In the genomic region with DNA sequence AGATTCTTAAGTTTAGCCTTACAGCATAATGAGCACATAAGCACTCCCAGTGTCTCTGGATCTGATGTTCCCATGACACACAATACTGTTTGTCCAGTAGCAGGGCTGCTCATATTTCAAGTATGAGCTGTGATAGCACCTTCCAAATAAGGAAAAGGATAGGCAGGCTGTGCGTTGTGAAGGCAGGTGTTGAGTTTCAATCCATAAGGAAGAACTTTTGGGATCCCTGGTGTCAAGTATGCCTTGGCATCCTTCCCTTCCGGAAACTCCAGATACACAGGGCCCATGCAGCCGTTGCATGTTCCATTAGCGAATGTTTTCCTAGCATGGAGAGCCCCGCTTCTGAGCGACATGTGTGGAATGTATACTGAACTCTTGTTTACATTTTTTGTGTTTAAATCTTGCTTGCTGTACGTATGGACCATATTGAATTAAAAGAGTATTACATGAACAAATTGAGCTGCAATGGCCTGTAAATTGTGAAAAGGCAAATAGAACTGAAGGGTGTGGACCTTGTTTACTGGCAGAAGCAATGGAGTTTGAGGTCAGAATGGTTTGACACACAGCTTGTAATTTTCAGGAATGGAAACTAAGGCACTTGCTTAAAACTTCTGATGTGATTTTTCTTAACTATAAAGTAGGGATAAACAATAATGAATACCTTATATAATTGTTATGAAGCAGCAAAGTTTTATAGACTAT, we compare ENCODE assay signal across 10 cellular contexts. TPM values are rescaled to one million over a fixed set of nuclear protein-coding genes. Genes with fewer than 3 reads are reported as not detected.
DNase-seq lines count a peak whose midpoint lies in the region; ATAC-seq, FAIRE-seq and TF ChIP-seq lines count a peak whose summit lies in the region.
"Had no signal": no experiment of that assay in that cellular context is flagged by ENCODE, and none has a peak within 500 bp of the region (broad histone marks: within the 10 kb centered on the region; RNA-seq: fewer than 3 reads in every experiment).

No MANE protein-coding gene starts in this region.

- peak overlapping the region; percentile 79 for H2AFZ ChIP-seq in HCT116 (ENCODE audit: low read depth, low read length, poor library complexity, severe bottlenecking)

- H4K20me1 ChIP-seq in HCT116 (ENCODE audit: insufficient read depth), result no peaks in the 10 kb centered on the region

- H3K79me2 ChIP-seq in HCT116 (ENCODE audit: insufficient read depth, low read length), result no peaks in the 10 kb centered on the region

- H3K4me2 ChIP-seq in HCT116 (ENCODE audit: low read length), result peak overlapping the region; percentile 39

- peak; percentile 92 for ATAC-seq in HCT116
- peak; percentile 51 to 83 (median 70) for ATAC-seq in pancreas
- ATAC-seq in stimulated activated naive CD8-positive, alpha-beta T cell treated with anti-CD3 and anti-CD28 coated beads, Interleukin-15, Interleukin-2, amounts not matched to agents 100 U/mL and 50 U/mL, for 24 hours, result no peak

- no peaks in the 10 kb centered on the region for H3K4me1 Mint-ChIP-seq in endodermal cell

- H3K27me3 ChIP-seq in HCT116 (ENCODE audit: insufficient read depth, low read length) (no peaks in the 10 kb centered on the region), endodermal cell (ENCODE audit: control insufficient read depth, insufficient read depth, low read length, poor library complexity, severe bottlenecking) (no peaks in the 10 kb centered on the region), pancreas (no peaks in the 10 kb centered on the region), H7 (ENCODE audit: control insufficient read depth, insufficient read depth, low read length) (no peaks in the 10 kb centered on the region)

- H3K4me1 ChIP-seq in HCT116 (ENCODE audit: control insufficient read depth in 1 of 2, insufficient read depth in 2 of 2, low read length in 2 of 2) (peaks cover 7 to 12% of the 10 kb centered on the region in 2 experiments; a peak in 3 of 4 replicates), endodermal cell (ENCODE audit: control insufficient read depth, insufficient read depth, low read length) (no peaks in the 10 kb centered on the region), pancreas (peaks cover 0 to 8% (median 8%) of the 10 kb centered on the region in 3 donors)

- H3K9me2 ChIP-seq in HCT116 (ENCODE audit: insufficient read depth), result no peaks in the 10 kb centered on the region

- H3K36me3 ChIP-seq in HCT116 (ENCODE audit: control insufficient read depth in 1 of 2, insufficient read depth in 2 of 2, low read length in 2 of 2) (no peaks in the 10 kb centered on the region), endodermal cell (ENCODE audit: control insufficient read depth, insufficient read depth, low read length) (no peaks in the 10 kb centered on the region), pancreas (no peaks in the 10 kb centered on the region), H7 (replicated peaks; ENCODE audit: control insufficient read depth, insufficient read depth, low read length) (no peaks in the 10 kb centered on the region)

- no peak for TF ChIP-seq RAD21 in HCT116 (IDR thresholded peaks at IDR 0.05; ENCODE audit: low read depth)

- H3K9me3 Mint-ChIP-seq in endodermal cell, result peaks cover 4% of the 10 kb centered on the region

- no peaks in the 10 kb centered on the region for H3K36me3 Mint-ChIP-seq in endodermal cell (ENCODE audit: low read depth)

- FAIRE-seq in pancreas (lab: Jason Lieb, UNC), result no peak

- TF ChIP-seq CTCF in HCT116 (IDR thresholded peaks at IDR 0.05 in 2 of 3, conservative IDR thresholded peaks at IDR 0.05 in 1 of 3; ENCODE audit: borderline replicate concordance in 1 of 3, insufficient read depth in 1 of 3, low read depth in 2 of 3, low read length in 2 of 3) (no peak), endodermal cell (conservative IDR thresholded peaks at IDR 0.05) (no peak), pancreas (IDR thresholded peaks at IDR 0.05) (no peak)

- DNase-seq in HCT116 (ENCODE audit: low read depth, low spot score) (peak; percentile 51), NCI-H345 (lab: John Stamatoyannopoulos, UW) (peak; percentile 86), endodermal cell (peak; percentile 20), pancreas (no peak), H7 (no peak), DMS114 treated with DMSO at 0.1 percent for 48 hours (lab: John Stamatoyannopoulos, UW; ENCODE audit: unreplicated experiment) (no peak)
- no peak for DNase-seq in stimulated activated naive CD8-positive, alpha-beta T cell treated with anti-CD3 and anti-CD28 coated beads, Interleukin-15, Interleukin-2, amounts not matched to agents 100 U/mL and 50 U/mL, for 24 hours
- no peak for DNase-seq in central memory CD4-positive, alpha-beta T cell
- DNase-seq: activated CD4-positive, alpha-beta T cell treated with anti-CD3 and anti-CD28 coated beads, Interleukin-2, amount 50 U/mL, for 48 hours; glutamatergic neuron had no signal

- no peaks in the 10 kb centered on the region for H3K9me3 ChIP-seq in HCT116 (ENCODE audit: control insufficient read depth in 1 of 2, insufficient read depth in 1 of 2, low read depth in 1 of 2, low read length in 2 of 2)
- H3K9me3 ChIP-seq in endodermal cell (ENCODE audit: control insufficient read depth, low read length), result no peaks in the 10 kb centered on the region
- no peaks in the 10 kb centered on the region for H3K9me3 ChIP-seq in pancreas

- H3K9ac ChIP-seq in HCT116 (ENCODE audit: low read length) (no peak overlapping the region), endodermal cell (ENCODE audit: extremely low read depth, low read length, poor library complexity, severe bottlenecking) (no peak overlapping the region)

- WGBS in endodermal cell (ENCODE audit: insufficient coverage in 1 of 2, insufficient read length in 1 of 2), 2 experiments, result 90% methylated on average over 7 of the region's 7 CpGs
- WGBS in pancreas, 2 donors, result 56 to 61% methylated on average over 7 of the region's 7 CpGs

- POLR2A ChIA-PET in HCT116 (lab: Charles Lee), result no interaction called here

- H3K27me3 Mint-ChIP-seq in endodermal cell (ENCODE audit: insufficient read depth), result no peaks in the 10 kb centered on the region

- intact Hi-C loops in HCT116 (cut with micrococcal nuclease), result no loop called here
- intact Hi-C loops in pancreas (cut with DNase I), result loop anchor here in 1 of 3 donors (10.0 kb wide), 1 partner anchor 106 kb away; no protein-coding TSS in a partner anchor

- BruUV-seq in HCT116 (replicated peaks; lab: Mats Ljungman, UMichigan), result no TSS peak

- no peak overlapping the region for H3K4me3 Mint-ChIP-seq in endodermal cell

- RAD21 ChIA-PET in HCT116 (lab: Charles Lee; ENCODE audit: low non-redundant PET in 1 of 2, low total read pairs in 2 of 2, uncharacterized antibody in 2 of 2, unreplicated experiment in 2 of 2), result interaction anchor here in 1 of 2 experiments (0.7 kb wide), 1 partner anchor 98 kb away, joined by 3 read pairs; no protein-coding TSS in a partner anchor

- no peak overlapping the region for H3K4me3 ChIP-seq in HCT116 (replicated peaks in 1 of 2; ENCODE audit: low read depth in 1 of 2, low read length in 2 of 2)
- no peak overlapping the region for H3K4me3 ChIP-seq in endodermal cell (ENCODE audit: low read length)
- no peak overlapping the region for H3K4me3 ChIP-seq in pancreas
- no peak overlapping the region for H3K4me3 ChIP-seq in H7 (ENCODE audit: insufficient read depth, low read depth, low read length)

- CTCF ChIA-PET in HCT116 (lab: Charles Lee), result interaction anchor here (0.6 to 1.5 kb wide), 4 partner anchors 16 to 190 kb away, joined by 3 to 6 read pairs (median 3); no protein-coding TSS in a partner anchor

- no peak for TF ChIP-seq POLR2A in HCT116 (IDR thresholded peaks at IDR 0.05; ENCODE audit: borderline replicate concordance, extremely low read depth, insufficient read depth, insufficient read length)

- no peak overlapping the region for H3K27ac ChIP-seq in HCT116 (ENCODE audit: low read depth, low read length)
- no peak overlapping the region for H3K27ac ChIP-seq in endodermal cell (ENCODE audit: low read depth, low read length)
- H3K27ac ChIP-seq in pancreas, result peak overlapping the region in 2 of 4 donors; percentile 29 to 48

- no peak overlapping the region for H3K27ac Mint-ChIP-seq in endodermal cell

TF ChIP-seq in HCT116, 20 proteins besides CTCF, POLR2A, EP300 and RAD21:
- no peak for TF ChIP-seq FOSL1 (IDR thresholded peaks at IDR 0.05; ENCODE audit: low read depth)
- TF ChIP-seq, protein P1, sequence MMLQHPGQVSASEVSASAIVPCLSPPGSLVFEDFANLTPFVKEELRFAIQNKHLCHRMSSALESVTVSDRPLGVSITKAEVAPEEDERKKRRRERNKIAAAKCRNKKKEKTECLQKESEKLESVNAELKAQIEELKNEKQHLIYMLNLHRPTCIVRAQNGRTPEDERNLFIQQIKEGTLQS (IDR thresholded peaks at IDR 0.05), result no peak
- TF ChIP-seq SRF (IDR thresholded peaks at IDR 0.05; ENCODE audit: low read depth), result peak; percentile 96
- no peak for TF ChIP-seq SIN3A (IDR thresholded peaks at IDR 0.05; ENCODE audit: low read depth)
- TF ChIP-seq ELF1 (IDR thresholded peaks at IDR 0.05; ENCODE audit: borderline replicate concordance, low read depth), result no peak
- TF ChIP-seq, protein P2, sequence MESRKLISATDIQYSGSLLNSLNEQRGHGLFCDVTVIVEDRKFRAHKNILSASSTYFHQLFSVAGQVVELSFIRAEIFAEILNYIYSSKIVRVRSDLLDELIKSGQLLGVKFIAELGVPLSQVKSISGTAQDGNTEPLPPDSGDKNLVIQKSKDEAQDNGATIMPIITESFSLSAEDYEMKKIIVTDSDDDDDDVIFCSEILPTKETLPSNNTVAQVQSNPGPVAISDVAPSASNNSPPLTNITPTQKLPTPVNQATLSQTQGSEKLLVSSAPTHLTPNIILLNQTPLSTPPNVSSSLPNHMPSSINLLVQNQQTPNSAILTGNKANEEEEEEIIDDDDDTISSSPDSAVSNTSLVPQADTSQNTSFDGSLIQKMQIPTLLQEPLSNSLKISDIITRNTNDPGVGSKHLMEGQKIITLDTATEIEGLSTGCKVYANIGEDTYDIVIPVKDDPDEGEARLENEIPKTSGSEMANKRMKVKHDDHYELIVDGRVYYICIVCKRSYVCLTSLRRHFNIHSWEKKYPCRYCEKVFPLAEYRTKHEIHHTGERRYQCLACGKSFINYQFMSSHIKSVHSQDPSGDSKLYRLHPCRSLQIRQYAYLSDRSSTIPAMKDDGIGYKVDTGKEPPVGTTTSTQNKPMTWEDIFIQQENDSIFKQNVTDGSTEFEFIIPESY (IDR thresholded peaks at IDR 0.05; ENCODE audit: extremely low read depth, insufficient replicate concordance, low read length), result no peak
- 0 out of 2 replicates have a peak, but pooled peaks have one; percentile 22 for TF ChIP-seq SP1 (IDR thresholded peaks at IDR 0.05; ENCODE audit: low read depth)

RNA-seq across cellular contexts. Expression of a gene that starts 33.7 kb away (rescaled TPM):
- 19.3 TPM for total RNA-seq in HCT116 (2021; ENCODE audit: unreplicated experiment)
- polyA plus RNA-seq in HCT116 (2012), result 11.6 and 12.0 TPM in 2 replicates
- 10 to 100 TPM; 27.5 to 28.3 TPM for total RNA-seq in endodermal cell
- polyA plus RNA-seq in endodermal cell (2013, experiment 1 of 2), result 4.2 TPM
- polyA plus RNA-seq in endodermal cell (2013, experiment 2 of 2), result 3.6 TPM
- total RNA-seq in pancreas, result 10 to 100 TPM; 15.0 to 32.0 (median 18.0) TPM
- polyA plus RNA-seq in pancreas, result 10 to 100 TPM in 1 of 2 donors, 1 to 10 TPM in 1; 7.4 to 12.6 TPM
- total RNA-seq in H7 (2014; rRNA removed; shearing (Covaris generic)), result 4.2 and 4.6 TPM in 2 replicates

Comparison
In these comparisons a context has a peak if more than half of its experiments do, and no peak if none do; other contexts are left out.
1. DNase-seq: peak in HCT116 (single experiment), NCI-H345 (single experiment) and endodermal cell (single experiment); none in pancreas (0 of 6), stimulated activated naive CD8-positive, alpha-beta T cell treated with anti-CD3 and anti-CD28 coated beads, Interleukin-15, Interleukin-2, amounts not matched to agents 100 U/mL and 50 U/mL, for 24 hours (single experiment), H7 (single experiment), DMS114 treated with DMSO at 0.1 percent for 48 hours (single experiment) and central memory CD4-positive, alpha-beta T cell (single experiment).